Comparison of ENCODE assay signal across 8 cellular contexts in genomic region chr3:170055209-170055608, GRCh38. TPM values are rescaled to one million over a fixed set of nuclear protein-coding genes. Genes with fewer than 3 reads are reported as not detected.
DNase-seq lines count a peak whose midpoint lies in the region; ATAC-seq and TF ChIP-seq lines count a peak whose summit lies in the region.

No MANE protein-coding gene starts in this region.

- peaks cover 9% of the 10 kb centered on the region for H3K4me1 ChIP-seq in lower lobe of right lung

- in situ Hi-C loops in astrocyte of the cerebellum (cut with HindIII; ENCODE audit: low sequenced_read_pairs): no loop called here

- H3K36me3 ChIP-seq in GM06990 (ENCODE audit: control insufficient read depth, insufficient read depth, low read length): no peaks in the 10 kb centered on the region
- H3K36me3 ChIP-seq in lower lobe of right lung: no peaks in the 10 kb centered on the region

- intact Hi-C loops in lower lobe of right lung (cut with DNase I): no loop called here

- ATAC-seq in GM19468 (IDR thresholded peaks at IDR 0.05; ENCODE audit: extremely low read depth, unreplicated experiment) (peak; percentile 44), HG03354 (IDR thresholded peaks at IDR 0.05; ENCODE audit: poor library complexity, severe bottlenecking, unreplicated experiment) (peak; percentile 65), lower lobe of right lung (no peak)

- no peak overlapping the region for H3K27ac ChIP-seq in lower lobe of right lung

- no peaks in the 10 kb centered on the region for H3K9me3 ChIP-seq in lower lobe of right lung

- DNase-seq in GM06990 (ENCODE audit: extremely low read depth, insufficient read length) (peak; percentile 71), astrocyte of the cerebellum (ENCODE audit: low read depth) (peak; percentile 28), NCI-H82 (lab: John Stamatoyannopoulos, UW) (no peak), lower lobe of right lung (no peak), NCI-H1417 (lab: John Stamatoyannopoulos, UW) (no peak)
- no peak for DNase-seq in activated CD4-positive, alpha-beta T cell treated with anti-CD3 and anti-CD28 coated beads for 4 hours

- H3K4me3 ChIP-seq in GM06990 (replicated peaks; ENCODE audit: low read depth, low read length) (peak overlapping the region; percentile 39), astrocyte of the cerebellum (ENCODE audit: low read depth, low read length) (no peak overlapping the region), lower lobe of right lung (no peak overlapping the region)

- H3K27me3 ChIP-seq in GM06990 (replicated peaks; ENCODE audit: control insufficient read depth, insufficient read depth, low read length): no peaks in the 10 kb centered on the region
- H3K27me3 ChIP-seq in lower lobe of right lung (ENCODE audit: low read depth): no peaks in the 10 kb centered on the region

- TF ChIP-seq CTCF in GM06990 (IDR thresholded peaks at IDR 0.05; ENCODE audit: insufficient read depth, low read length, poor library complexity, severe bottlenecking) (no peak), astrocyte of the cerebellum (IDR thresholded peaks at IDR 0.05; ENCODE audit: low read depth, low read length, missing control alignments) (no peak), lower lobe of right lung (IDR thresholded peaks at IDR 0.05) (no peak)

RNA-seq across cellular contexts. Expression of gene GPR160, which starts 17.4 kb away (rescaled TPM):
- total RNA-seq in lower lobe of right lung: 24.4 TPM

Comparison
In these comparisons a context has a peak if more than half of its experiments do, and no peak if none do; other contexts are left out.
1. DNase-seq: peak in GM06990 (single experiment) and astrocyte of the cerebellum (single experiment); none in NCI-H82 (single experiment), lower lobe of right lung (single experiment), activated CD4-positive, alpha-beta T cell treated with anti-CD3 and anti-CD28 coated beads for 4 hours (0 of 2) and NCI-H1417 (0 of 3).
2. ATAC-seq: peak in GM19468 (single experiment) and HG03354 (single experiment); none in lower lobe of right lung (0 of 2).